ENCODE assay signal across 8 cellular contexts in the genomic region with DNA sequence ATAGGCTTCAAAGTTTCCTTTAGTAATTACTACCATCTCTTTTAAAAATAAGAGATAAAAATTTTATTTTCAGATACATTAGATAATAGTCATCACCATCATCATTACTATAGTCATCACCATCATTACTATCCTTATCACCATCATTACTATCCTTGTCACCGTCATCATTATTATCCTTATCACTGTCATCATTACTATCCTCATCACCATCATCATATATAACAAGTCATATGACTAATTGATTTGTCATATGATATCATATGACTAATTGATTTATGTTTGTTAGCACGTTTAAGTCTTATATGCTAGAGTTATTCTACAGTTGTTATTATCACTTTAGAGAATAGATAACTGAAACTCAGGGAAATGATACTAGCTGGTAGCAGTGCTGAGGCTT.
"Had no signal": no experiment of that assay in that cellular context is flagged by ENCODE, and none has a peak within 500 bp of the region (broad histone marks: within the 10 kb centered on the region; RNA-seq: fewer than 3 reads in every experiment).

No MANE protein-coding gene starts in this region.

- DNase-seq: GM23248, H9, HCEC 1CT, KBM-7 had no signal

- H3K27ac ChIP-seq: GM23248, KMS-11 had no signal

- FAIRE-seq: H1, H54, HTR-8/SVneo had no signal
